ENCODE assay signal across 19 cellular contexts in the genomic region with DNA sequence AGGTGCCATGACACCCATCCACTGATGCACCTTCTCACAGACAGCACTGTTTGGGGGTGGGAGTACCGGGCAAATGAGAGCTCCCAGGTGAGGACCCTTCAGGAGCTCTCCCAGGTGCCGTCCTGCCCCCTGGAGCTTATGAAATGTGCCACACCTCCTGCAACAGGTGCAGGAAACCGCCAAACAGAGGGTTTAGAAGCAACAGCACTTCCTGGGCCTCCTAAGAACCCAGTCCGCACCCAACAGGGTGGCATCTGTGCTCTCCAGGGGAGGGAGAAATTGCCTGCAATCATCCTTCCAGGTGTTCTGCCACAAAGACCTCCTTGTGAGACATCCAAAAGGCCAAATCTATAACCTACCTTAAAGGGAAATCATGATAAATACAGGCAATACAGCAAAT.
"Had no signal": no experiment of that assay in that cellular context is flagged by ENCODE, and none has a peak within 500 bp of the region (broad histone marks: within the 10 kb centered on the region; RNA-seq: fewer than 3 reads in every experiment).

No MANE protein-coding gene starts in this region.

- H3K4me3 ChIP-seq: body of pancreas, dorsolateral prefrontal cortex, gastrocnemius medialis, left ventricle myocardium inferior, lung, spleen, tibial nerve had no signal

- H3K4me1 ChIP-seq: body of pancreas, gastrocnemius medialis, left ventricle myocardium inferior, spleen, tibial nerve had no signal

- DNase-seq: activated CD4-positive, alpha-beta T cell treated with anti-CD3 and anti-CD28 coated beads for 4 hours; activated CD4-positive, alpha-beta T cell treated with anti-CD3 and anti-CD28 coated beads, Interleukin-2, amount 50 U/mL, for 4 hours; activated effector memory CD4-positive, alpha-beta T cell treated with Interleukin-2 at 50 U/mL for 16 hours; activated naive CD4-positive, alpha-beta T cell treated with Interleukin-2 at 50 U/mL for 16 hours; activated T-cell treated with anti-CD3 and anti-CD28 coated beads for 4 hours; anterior cingulate cortex; body of pancreas; dorsolateral prefrontal cortex; effector memory CD8-positive, alpha-beta T cell; erythroblast; gastrocnemius medialis; glutamatergic neuron; left ventricle myocardium inferior; mesendoderm; posterior cingulate gyrus; right cardiac atrium; spleen had no signal

- H3K9me3 ChIP-seq: body of pancreas, gastrocnemius medialis, left ventricle myocardium inferior, spleen, tibial nerve had no signal

- H3K36me3 ChIP-seq: gastrocnemius medialis, left ventricle myocardium inferior, spleen, tibial nerve had no signal

- ATAC-seq: body of pancreas; effector memory CD8-positive, alpha-beta T cell; gastrocnemius medialis had no signal
